ENCODE assay signal across 1 cellular context in the genomic region with DNA sequence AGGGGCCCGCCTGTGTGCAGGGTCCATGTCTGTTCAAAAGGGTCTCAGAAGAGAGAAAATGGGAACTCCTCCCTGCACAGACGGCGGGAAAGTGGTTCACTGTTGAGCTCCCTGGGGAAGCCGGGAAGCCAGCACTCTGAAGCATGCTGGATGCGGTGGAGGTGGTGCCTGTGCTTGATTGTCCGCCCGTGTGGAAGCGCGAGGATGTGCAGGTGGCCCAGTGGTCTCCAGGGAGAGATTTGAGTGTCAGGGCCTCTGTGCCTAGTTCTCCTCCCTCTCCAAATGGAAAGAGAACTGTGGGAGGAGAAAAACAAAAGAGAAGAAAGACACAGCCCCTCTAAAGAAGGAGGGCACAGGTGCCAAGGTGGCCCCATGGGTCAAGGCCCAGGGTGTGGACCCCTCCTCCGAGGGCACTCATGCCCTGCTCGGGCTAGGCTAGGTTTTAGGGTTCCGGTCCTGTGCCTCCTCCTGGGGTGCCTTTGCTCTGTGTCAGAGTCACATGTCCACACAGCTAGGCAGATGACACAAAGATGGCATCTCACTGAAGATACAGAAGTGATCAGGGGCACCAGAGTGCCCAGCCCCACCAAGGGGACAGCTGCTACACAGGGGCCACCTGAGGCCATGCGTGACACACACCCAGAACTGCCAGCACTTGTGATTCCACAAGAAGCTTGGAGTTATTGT.
A peak's percentile ranks its signal among the peaks of the same experiment; 100 is the strongest.
TF ChIP-seq lines count a peak whose summit lies in the region.

No MANE protein-coding gene starts in this region.

TF ChIP-seq in K562, 482 proteins besides CTCF, POLR2A, EP300 and RAD21:
- TF ChIP-seq, protein P1, sequence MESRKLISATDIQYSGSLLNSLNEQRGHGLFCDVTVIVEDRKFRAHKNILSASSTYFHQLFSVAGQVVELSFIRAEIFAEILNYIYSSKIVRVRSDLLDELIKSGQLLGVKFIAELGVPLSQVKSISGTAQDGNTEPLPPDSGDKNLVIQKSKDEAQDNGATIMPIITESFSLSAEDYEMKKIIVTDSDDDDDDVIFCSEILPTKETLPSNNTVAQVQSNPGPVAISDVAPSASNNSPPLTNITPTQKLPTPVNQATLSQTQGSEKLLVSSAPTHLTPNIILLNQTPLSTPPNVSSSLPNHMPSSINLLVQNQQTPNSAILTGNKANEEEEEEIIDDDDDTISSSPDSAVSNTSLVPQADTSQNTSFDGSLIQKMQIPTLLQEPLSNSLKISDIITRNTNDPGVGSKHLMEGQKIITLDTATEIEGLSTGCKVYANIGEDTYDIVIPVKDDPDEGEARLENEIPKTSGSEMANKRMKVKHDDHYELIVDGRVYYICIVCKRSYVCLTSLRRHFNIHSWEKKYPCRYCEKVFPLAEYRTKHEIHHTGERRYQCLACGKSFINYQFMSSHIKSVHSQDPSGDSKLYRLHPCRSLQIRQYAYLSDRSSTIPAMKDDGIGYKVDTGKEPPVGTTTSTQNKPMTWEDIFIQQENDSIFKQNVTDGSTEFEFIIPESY (CRISPR knock-in tag; IDR thresholded peaks at IDR 0.05) = peak; percentile 86; the same call in 1 of the 2 replicates
- no peak for TF ChIP-seq KDM1A (IDR thresholded peaks at IDR 0.05)
- no peak for TF ChIP-seq ZNF224 (CRISPR knock-in tag; IDR thresholded peaks at IDR 0.05)
- TF ChIP-seq RBM22 (IDR thresholded peaks at IDR 0.05; ENCODE audit: low read depth, low read length, poor library complexity, severe bottlenecking) = peak; percentile 17
